Comparison of ENCODE assay signal across 36 cellular contexts in genomic region chr11:8079111-8079675, GRCh38. TPM values are rescaled to one million over a fixed set of nuclear protein-coding genes. Genes with fewer than 3 reads are reported as not detected.
"Had no signal": no experiment of that assay in that cellular context is flagged by ENCODE, and none has a peak within 500 bp of the region (broad histone marks: within the 10 kb centered on the region; RNA-seq: fewer than 3 reads in every experiment).

No MANE protein-coding gene starts in this region.

- H3K27me3 ChIP-seq: gastroesophageal sphincter, right atrium auricular region, thyroid gland had no signal

- H3K27ac ChIP-seq: gastroesophageal sphincter, lower lobe of right lung, parathyroid adenoma, right atrium auricular region, stomach, thyroid gland, WERI-Rb-1 had no signal

- H3K36me3 Mint-ChIP-seq: activated CD4-positive, alpha-beta memory T cell treated with anti-CD3 and anti-CD28 coated beads for 36 hours; activated naive CD4-positive, alpha-beta T cell treated with anti-CD3 and anti-CD28 coated beads, Interleukin-2, amount 10 ng/mL, durations not matched to agents 7 days and 5 days; natural killer cell treated with Interleukin-12 subunit alpha and Interleukin-12 subunit beta and Interleukin-15 and Interleukin-18, amount 100 ng/mL, for 72 hours; stimulated activated naive B cell treated with anti-CD40 and anti-IgM and Interleukin-4, amounts not matched to agents 10 μg/mL and 1 μg/mL and 100 μg/mL, for 72 hours had no signal

- H3K36me3 ChIP-seq: gastroesophageal sphincter, lower lobe of right lung, right atrium auricular region, stomach, thyroid gland, WERI-Rb-1 had no signal

- FAIRE-seq: astrocyte, endothelial cell of umbilical vein, kidney, TTC549 had no signal

- H3K4me3 Mint-ChIP-seq: activated CD4-positive, alpha-beta memory T cell treated with anti-CD3 and anti-CD28 coated beads for 36 hours; activated naive CD4-positive, alpha-beta T cell treated with anti-CD3 and anti-CD28 coated beads, Interleukin-2, amount 10 ng/mL, durations not matched to agents 7 days and 5 days; activated T-helper 1 cell treated with anti-CD3 and anti-CD28 coated beads, Interleukin-12 subunit alpha, Interleukin-12 subunit beta, Interleukin-2, Interleukin-4 antibody, amounts not matched to agents 30 ng/mL and 10 ng/mL and 1 ng/mL, durations not matched to agents 14 hours and 24 hours and 36 hours; natural killer cell treated with Interleukin-12 subunit alpha and Interleukin-12 subunit beta and Interleukin-15 and Interleukin-18, amount 100 ng/mL, for 72 hours; stimulated activated naive B cell treated with anti-CD40 and anti-IgM and Interleukin-4, amounts not matched to agents 10 μg/mL and 1 μg/mL and 100 μg/mL, for 72 hours had no signal

- H3K4me3 ChIP-seq: gastroesophageal sphincter, lower lobe of right lung, right atrium auricular region, smooth muscle cell, stomach, thyroid gland had no signal

- H3K9ac ChIP-seq: parathyroid adenoma had no signal

- H3K9me3 ChIP-seq: gastroesophageal sphincter, lower lobe of right lung, right atrium auricular region, stomach, thyroid gland had no signal

- DNase-seq: activated CD4-positive, alpha-beta memory T cell treated with anti-CD3 and anti-CD28 coated beads for 36 hours; activated CD4-positive, alpha-beta T cell treated with anti-CD3 and anti-CD28 coated beads for 48 hours; activated CD8-positive, alpha-beta memory T cell treated with anti-CD3 and anti-CD28 coated beads, Interleukin-2, amount 50 U/mL, for 4 hours; activated effector memory CD4-positive, alpha-beta T cell treated with anti-CD3 and anti-CD28 coated beads, Interleukin-2, amount 50 U/mL, for 16 hours; activated naive CD4-positive, alpha-beta T cell treated with anti-CD3 and anti-CD28 coated beads, Interleukin-2, amount 10 ng/mL, durations not matched to agents 7 days and 5 days; activated T-cell treated with anti-CD3 and anti-CD28 coated beads, Interleukin-2, amount 50 U/mL, for 1 hour; amniotic stem cell; caudate nucleus; cortex of kidney; effector memory CD8-positive, alpha-beta T cell; head of caudate nucleus; hippocampal formation; immature natural killer cell; kidney; left colon; lower lobe of right lung; mesenchymal stem cell; nucleus accumbens; stimulated activated CD4-positive, alpha-beta T cell treated with anti-CD3 and anti-CD28 coated beads, Interleukin-15, amount 100 ng/mL, for 24 hours; stimulated activated CD4-positive, alpha-beta T cell treated with anti-CD3 and anti-CD28 coated beads, Interleukin-2, amount 100 ng/mL, for 24 hours; stimulated activated naive B cell treated with anti-CD40 and anti-IgM and Interleukin-4, amounts not matched to agents 10 μg/mL and 1 μg/mL and 100 μg/mL, for 72 hours; stomach; T-helper 1 cell; T-helper 9 cell; thyroid gland; WERI-Rb-1 had no signal

- H3K9me3 Mint-ChIP-seq: activated CD4-positive, alpha-beta memory T cell treated with anti-CD3 and anti-CD28 coated beads for 36 hours; activated naive CD4-positive, alpha-beta T cell treated with anti-CD3 and anti-CD28 coated beads, Interleukin-2, amount 10 ng/mL, durations not matched to agents 7 days and 5 days; activated T-helper 1 cell treated with anti-CD3 and anti-CD28 coated beads, Interleukin-12 subunit alpha, Interleukin-12 subunit beta, Interleukin-2, Interleukin-4 antibody, amounts not matched to agents 30 ng/mL and 10 ng/mL and 1 ng/mL, durations not matched to agents 14 hours and 24 hours and 36 hours; effector memory CD8-positive, alpha-beta T cell; immature natural killer cell; natural killer cell treated with Interleukin-12 subunit alpha and Interleukin-12 subunit beta and Interleukin-15 and Interleukin-18, amount 100 ng/mL, for 72 hours had no signal

- H3K27ac Mint-ChIP-seq: activated CD4-positive, alpha-beta memory T cell treated with anti-CD3 and anti-CD28 coated beads for 36 hours; activated naive CD4-positive, alpha-beta T cell treated with anti-CD3 and anti-CD28 coated beads, Interleukin-2, amount 10 ng/mL, durations not matched to agents 7 days and 5 days; activated T-helper 1 cell treated with anti-CD3 and anti-CD28 coated beads, Interleukin-12 subunit alpha, Interleukin-12 subunit beta, Interleukin-2, Interleukin-4 antibody, amounts not matched to agents 30 ng/mL and 10 ng/mL and 1 ng/mL, durations not matched to agents 14 hours and 24 hours and 36 hours; effector memory CD8-positive, alpha-beta T cell; immature natural killer cell; natural killer cell treated with Interleukin-12 subunit alpha and Interleukin-12 subunit beta and Interleukin-15 and Interleukin-18, amount 100 ng/mL, for 72 hours; stimulated activated naive B cell treated with anti-CD40 and anti-IgM and Interleukin-4, amounts not matched to agents 10 μg/mL and 1 μg/mL and 100 μg/mL, for 72 hours had no signal

- ATAC-seq: activated CD4-positive, CD25-positive, alpha-beta regulatory T cell treated with anti-CD3 and anti-CD28 coated beads, Interleukin-2, amount 50 U/mL, for 24 hours; effector memory CD8-positive, alpha-beta T cell; gastroesophageal sphincter; left colon; lower lobe of right lung; natural killer cell treated with Interleukin-12 subunit alpha and Interleukin-12 subunit beta and Interleukin-15 and Interleukin-18, amount 100 ng/mL, for 72 hours; stimulated activated naive B cell treated with anti-CD40 and anti-IgM and Interleukin-4, amounts not matched to agents 10 μg/mL and 1 μg/mL and 100 μg/mL, for 72 hours had no signal

- H2AFZ ChIP-seq: parathyroid adenoma had no signal

- H3K4me2 ChIP-seq: smooth muscle cell had no signal

RNA-seq across cellular contexts. Expression of gene TUB, which starts 1.8 kb away (rescaled TPM):
- total RNA-seq: natural killer cell treated with Interleukin-12 subunit alpha and Interleukin-12 subunit beta and Interleukin-15 and Interleukin-18, amount 100 ng/mL, for 72 hours had no signal
- polyA plus RNA-seq: immature natural killer cell had no signal
